Comparison of ENCODE assay signal across 8 cellular contexts in genomic region chr1:42529724-42530161, GRCh38.
DNase-seq lines count a peak whose midpoint lies in the region; ATAC-seq and TF ChIP-seq lines count a peak whose summit lies in the region.

No MANE protein-coding gene starts in this region.

- H3K4me1 ChIP-seq in BLaER1 (peaks cover 9% of the 10 kb centered on the region), IMR-90 (ENCODE audit: control insufficient read depth, insufficient read depth, low read length) (no peaks in the 10 kb centered on the region)

- peaks cover 18% of the 10 kb centered on the region for H3K4me1 Mint-ChIP-seq in activated naive CD8-positive, alpha-beta T cell treated with anti-CD3 and anti-CD28 coated beads, Interleukin-2, amount 10 ng/mL, durations not matched to agents 7 days and 5 days

- H4K91ac ChIP-seq in IMR-90 (ENCODE audit: insufficient read depth, low read depth, low read length), result no peak overlapping the region

- H3K9me3 Mint-ChIP-seq in activated naive CD8-positive, alpha-beta T cell treated with anti-CD3 and anti-CD28 coated beads, Interleukin-2, amount 10 ng/mL, durations not matched to agents 7 days and 5 days, result peaks cover 7% of the 10 kb centered on the region

- H4K8ac ChIP-seq in IMR-90 (ENCODE audit: low read depth in 2 of 2, low read length in 2 of 2), result no peak overlapping the region

- intact Hi-C loops in IMR-90 (cut with micrococcal nuclease), result no loop called here

- DNase-seq in IMR-90, result peak; percentile 72
- DNase-seq in activated naive CD8-positive, alpha-beta T cell treated with anti-CD3 and anti-CD28 coated beads, Interleukin-2, amount 10 ng/mL, durations not matched to agents 7 days and 5 days, result no peak
- peak; percentile 59 to 80 for DNase-seq in lung microvascular endothelial cell (ENCODE audit: low read depth in 2 of 2)
- no peak for DNase-seq in COLO668 (lab: John Stamatoyannopoulos, UW; ENCODE audit: unreplicated experiment)
- DNase-seq in NCI-H128 (lab: John Stamatoyannopoulos, UW; ENCODE audit: unreplicated experiment), result no peak

- peak overlapping the region; percentile 44; the same call in 1 of the 2 replicates for H3K27ac ChIP-seq in BLaER1
- no peak overlapping the region for H3K27ac ChIP-seq in IMR-90 (ENCODE audit: insufficient read depth, low read length)

- no peaks in the 10 kb centered on the region for H3K79me1 ChIP-seq in IMR-90 (ENCODE audit: low read depth in 1 of 2, low read length in 2 of 2)

- no peak overlapping the region for H2AK5ac ChIP-seq in IMR-90 (ENCODE audit: low read depth, low read length)

- H2AFZ ChIP-seq in IMR-90 (replicated peaks; ENCODE audit: low read length, poor library complexity), result no peak overlapping the region

- no peak overlapping the region for H4K5ac ChIP-seq in IMR-90 (ENCODE audit: low read depth, low read length)

- no peaks in the 10 kb centered on the region for H3K27me3 ChIP-seq in BLaER1
- no peaks in the 10 kb centered on the region for H3K27me3 ChIP-seq in IMR-90 (ENCODE audit: control insufficient read depth, insufficient read depth, low read length)

- H3K9me3 ChIP-seq in BLaER1 (no peaks in the 10 kb centered on the region), IMR-90 (ENCODE audit: control insufficient read depth, insufficient read depth, low read length) (no peaks in the 10 kb centered on the region)

- no peak overlapping the region; the same call in 1 of the 2 replicates for H3K9ac ChIP-seq in BLaER1
- no peak overlapping the region for H3K9ac ChIP-seq in IMR-90 (ENCODE audit: low read depth, low read length)

- no peak overlapping the region for H3K14ac ChIP-seq in IMR-90 (replicated peaks; ENCODE audit: low read depth, low read length)

- H3K23ac ChIP-seq in IMR-90 (ENCODE audit: low read depth, low read length), result no peak overlapping the region

- in situ Hi-C loops in IMR-90 (cut with MboI; ENCODE audit: low sequenced_read_pairs), result no loop called here

- H2BK5ac ChIP-seq in IMR-90 (ENCODE audit: low read depth, low read length, poor library complexity, severe bottlenecking), result no peak overlapping the region

- no peak overlapping the region for H2BK120ac ChIP-seq in IMR-90 (ENCODE audit: low read depth, low read length)

- no peak overlapping the region for H3K18ac ChIP-seq in IMR-90 (ENCODE audit: low read depth, low read length)

- peaks cover 11% of the 10 kb centered on the region for H3K36me3 Mint-ChIP-seq in activated naive CD8-positive, alpha-beta T cell treated with anti-CD3 and anti-CD28 coated beads, Interleukin-2, amount 10 ng/mL, durations not matched to agents 7 days and 5 days

- POLR2A ChIA-PET in IMR-90 (lab: Charles Lee; ENCODE audit: unreplicated experiment), result no interaction called here
- POLR2A ChIA-PET in activated naive CD8-positive, alpha-beta T cell treated with anti-CD3 and anti-CD28 coated beads, Interleukin-2, amount 10 ng/mL, durations not matched to agents 7 days and 5 days (lab: Charles Lee), result interaction anchor here (1.4 kb wide), 1 partner anchor 72 kb away, joined by 3 read pairs; no protein-coding TSS in a partner anchor

- H3K4me2 ChIP-seq in BLaER1, result peak overlapping the region; percentile 82
- H3K4me2 ChIP-seq in IMR-90 (ENCODE audit: low read depth, low read length), result peak overlapping the region; percentile 52; the same call in 1 of the 2 replicates

- CTCF ChIA-PET in IMR-90 (lab: Yijun Ruan, JAX), result interaction anchor here (0.6 kb wide), 1 partner anchor 39 kb away, joined by 3 read pairs; no protein-coding TSS in a partner anchor

- TF ChIP-seq CTCF in IMR-90 (conservative IDR thresholded peaks at IDR 0.05; ENCODE audit: low read depth, low read length), result no peak

- no peak overlapping the region for H3K4ac ChIP-seq in IMR-90 (ENCODE audit: low read depth, low read length)

- no peaks in the 10 kb centered on the region for H3K36me3 ChIP-seq in BLaER1
- H3K36me3 ChIP-seq in IMR-90 (ENCODE audit: control insufficient read depth, insufficient read depth, low read length), result no peaks in the 10 kb centered on the region

- no peaks in the 10 kb centered on the region for H3K9me1 ChIP-seq in IMR-90 (ENCODE audit: insufficient read depth, low read length)

- H3K56ac ChIP-seq in IMR-90 (ENCODE audit: extremely low read depth, insufficient read depth, low read length), result no peak overlapping the region

- peak overlapping the region; percentile 74 for H3K4me3 Mint-ChIP-seq in activated naive CD8-positive, alpha-beta T cell treated with anti-CD3 and anti-CD28 coated beads, Interleukin-2, amount 10 ng/mL, durations not matched to agents 7 days and 5 days

- H2AK9ac ChIP-seq in IMR-90 (replicated peaks; ENCODE audit: low read depth, low read length, poor library complexity), result no peak overlapping the region

- dilution Hi-C loops in IMR-90 (cut with HindIII; ENCODE audit: low sequenced_read_pairs, unreplicated experiment), result no loop called here

- WGBS in IMR-90 (ENCODE audit: extremely low coverage in 2 of 2, insufficient read length in 1 of 2), 2 experiments, result 14% methylated on average over 1 of the region's 3 CpGs; no CpG with 5 or more reads in 1 of the 2 experiments

- ATAC-seq in IMR-90 (ENCODE audit: low read depth) (peak; percentile 49; the same call in 1 of the 2 replicates), HG03571 (IDR thresholded peaks at IDR 0.05; ENCODE audit: unreplicated experiment) (no peak), GM19351 (IDR thresholded peaks at IDR 0.05; ENCODE audit: unreplicated experiment) (no peak)
- peak; percentile 56 for ATAC-seq in activated naive CD8-positive, alpha-beta T cell treated with anti-CD3 and anti-CD28 coated beads, Interleukin-2, amount 10 ng/mL, durations not matched to agents 7 days and 5 days (ENCODE audit: low read depth)

- no peak overlapping the region for H2BK20ac ChIP-seq in IMR-90 (ENCODE audit: low read depth, low read length)

- BruUV-seq in IMR-90 (replicated peaks; lab: Mats Ljungman, UMichigan), result no TSS peak

- H3K4me3 ChIP-seq in BLaER1 (peak overlapping the region; percentile 53), IMR-90 (ENCODE audit: insufficient read depth, low read depth, low read length) (no peak overlapping the region)

- peak overlapping the region; percentile 76 for H3K27ac Mint-ChIP-seq in activated naive CD8-positive, alpha-beta T cell treated with anti-CD3 and anti-CD28 coated beads, Interleukin-2, amount 10 ng/mL, durations not matched to agents 7 days and 5 days

- TF ChIP-seq POLR2A in IMR-90 (IDR thresholded peaks at IDR 0.05; ENCODE audit: low read depth, low read length), result no peak

- TF ChIP-seq RAD21 in IMR-90 (IDR thresholded peaks at IDR 0.05; ENCODE audit: low read length), result no peak

- no peaks in the 10 kb centered on the region for H4K20me1 ChIP-seq in BLaER1
- H4K20me1 ChIP-seq in IMR-90 (ENCODE audit: insufficient read depth, low read length), result no peaks in the 10 kb centered on the region

- H2BK15ac ChIP-seq in IMR-90 (ENCODE audit: low read depth, low read length), result no peak overlapping the region

- peaks cover 3% of the 10 kb centered on the region for H3K27me3 Mint-ChIP-seq in activated naive CD8-positive, alpha-beta T cell treated with anti-CD3 and anti-CD28 coated beads, Interleukin-2, amount 10 ng/mL, durations not matched to agents 7 days and 5 days

TF ChIP-seq in IMR-90, 13 proteins besides CTCF, POLR2A, EP300 and RAD21:
- TF ChIP-seq RCOR1 (IDR thresholded peaks at IDR 0.05; ENCODE audit: insufficient replicate concordance, low read length) (no peak), CHD1 (IDR thresholded peaks at IDR 0.05; ENCODE audit: low read depth, low read length) (no peak), FOS (IDR thresholded peaks at IDR 0.05; ENCODE audit: low read depth, low read length) (peak; percentile 44), BHLHE40 (IDR thresholded peaks at IDR 0.05; ENCODE audit: low read depth, low read length) (no peak), MAZ (IDR thresholded peaks at IDR 0.05; ENCODE audit: borderline replicate concordance, low read depth, low read length) (no peak), RFX5 (IDR thresholded peaks at IDR 0.05; ENCODE audit: low read depth, low read length) (no peak), NFE2L2 (IDR thresholded peaks at IDR 0.05; ENCODE audit: low read depth, low read length) (peak; percentile 14; the same call in 1 of the 2 replicates), MAFK (IDR thresholded peaks at IDR 0.05; ENCODE audit: low read depth, low read length) (no peak), ELK1 (IDR thresholded peaks at IDR 0.05; ENCODE audit: borderline replicate concordance, low read depth, low read length) (no peak), USF2 (IDR thresholded peaks at IDR 0.05; ENCODE audit: low read depth, low read length) (no peak), MXI1 (IDR thresholded peaks at IDR 0.05; ENCODE audit: borderline replicate concordance, low read depth, low read length) (no peak), CEBPB (IDR thresholded peaks at IDR 0.05; ENCODE audit: low read depth, low read length) (peak; percentile 31; the same call in 1 of the 2 replicates), SMC3 (IDR thresholded peaks at IDR 0.05; ENCODE audit: low read depth, low read length) (no peak)

Comparison
In these comparisons a context has a peak if more than half of its experiments do, and no peak if none do; other contexts are left out.
1. ATAC-seq: peak in IMR-90 (single experiment) and activated naive CD8-positive, alpha-beta T cell treated with anti-CD3 and anti-CD28 coated beads, Interleukin-2, amount 10 ng/mL, durations not matched to agents 7 days and 5 days (single experiment); none in HG03571 (single experiment) and GM19351 (single experiment).
2. DNase-seq: peak in IMR-90 (single experiment) and lung microvascular endothelial cell (2 of 2); none in activated naive CD8-positive, alpha-beta T cell treated with anti-CD3 and anti-CD28 coated beads, Interleukin-2, amount 10 ng/mL, durations not matched to agents 7 days and 5 days (single experiment), COLO668 (single experiment) and NCI-H128 (single experiment).